11 cellular contexts compared by ENCODE assay signal in the genomic region with DNA sequence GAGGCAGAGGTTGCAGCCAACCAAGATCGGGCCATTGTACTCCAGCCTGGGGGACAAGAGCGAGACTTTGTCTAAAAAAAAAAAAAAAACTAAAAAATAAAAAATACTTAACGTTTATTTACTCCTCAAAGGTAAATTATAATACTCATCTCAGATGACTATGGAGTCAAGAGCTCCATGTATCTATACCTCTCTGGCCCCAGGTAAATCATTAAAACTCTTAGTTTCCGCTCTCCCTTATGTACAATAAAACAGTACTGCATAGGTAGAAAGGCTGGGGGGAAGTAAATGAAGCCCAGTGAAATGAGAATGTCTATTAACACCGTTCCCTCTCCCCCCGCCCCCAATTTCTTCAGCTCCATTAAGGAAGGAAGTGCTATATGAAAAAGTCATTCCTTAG. TPM values are rescaled to one million over a fixed set of nuclear protein-coding genes. Genes with fewer than 3 reads are reported as not detected.
DNase-seq lines count a peak whose midpoint lies in the region; ATAC-seq and TF ChIP-seq lines count a peak whose summit lies in the region.
"Had no signal": no experiment of that assay in that cellular context is flagged by ENCODE, and none has a peak within 500 bp of the region (broad histone marks: within the 10 kb centered on the region; RNA-seq: fewer than 3 reads in every experiment).

No MANE protein-coding gene starts in this region.

- no peak for TF ChIP-seq EP300 in esophagus muscularis mucosa (IDR thresholded peaks at IDR 0.05)

- no peak for ATAC-seq in GM21447 (IDR thresholded peaks at IDR 0.05; ENCODE audit: unreplicated experiment)

- H3K4me2 ChIP-seq in trophoblast cell (ENCODE audit: low read length): peak overlapping the region; percentile 85

- H3K4me1 ChIP-seq in Peyer's patch (peaks cover 0 to 8% (median 6%) of the 10 kb centered on the region in 4 donors), esophagus muscularis mucosa (peaks cover 0 to 22% (median 16%) of the 10 kb centered on the region in 4 donors), trophoblast cell (ENCODE audit: control insufficient read depth in 1 of 2, insufficient read depth in 2 of 2, low read length in 2 of 2) (peaks cover 0 to 3% of the 10 kb centered on the region in 2 experiments), prostate gland (replicated peaks) (no peaks in the 10 kb centered on the region)

- H2AK5ac ChIP-seq in trophoblast cell (ENCODE audit: low read length): no peak overlapping the region

- in situ Hi-C loops in GM13976 (cut with MboI; ENCODE audit: low sequenced_read_pairs, unreplicated experiment): no loop called here

- no peak overlapping the region for H2AFZ ChIP-seq in trophoblast cell (ENCODE audit: insufficient read depth, low read length, poor library complexity)

- no peak overlapping the region for H3K4ac ChIP-seq in trophoblast cell (ENCODE audit: low read depth, low read length)

- no peak for TF ChIP-seq CTCF in GM12864 (IDR thresholded peaks at IDR 0.05; ENCODE audit: low read depth, low read length, missing control alignments)
- TF ChIP-seq CTCF in Peyer's patch (IDR thresholded peaks at IDR 0.05): no peak
- no peak for TF ChIP-seq CTCF in esophagus muscularis mucosa (IDR thresholded peaks at IDR 0.05)
- no peak for TF ChIP-seq CTCF in GM13976 (IDR thresholded peaks at IDR 0.05; ENCODE audit: borderline replicate concordance, control extremely low read depth, extremely low read depth, insufficient read depth, missing control alignments)
- no peak for TF ChIP-seq CTCF in prostate gland (IDR thresholded peaks at IDR 0.05)

- intact Hi-C loops in esophagus muscularis mucosa (cut with DNase I): no loop called here
- intact Hi-C loops in prostate gland (cut with DNase I): loop anchor here (2.0 to 5.0 kb wide), 2 partner anchors 34 to 134 kb away; a partner anchor contains a TSS

- no peaks in the 10 kb centered on the region for H3K36me3 ChIP-seq in Peyer's patch
- no peaks in the 10 kb centered on the region for H3K36me3 ChIP-seq in esophagus muscularis mucosa
- no peaks in the 10 kb centered on the region for H3K36me3 ChIP-seq in trophoblast cell (ENCODE audit: control insufficient read depth in 1 of 2, insufficient read depth in 2 of 2, low read length in 2 of 2)
- no peaks in the 10 kb centered on the region for H3K36me3 ChIP-seq in prostate gland

- H3K4me3 ChIP-seq in GM12864 (ENCODE audit: low read depth, low read length) (peak overlapping the region; percentile 57; the same call in 1 of the 2 replicates), Peyer's patch (peak overlapping the region in 3 of 4 donors; percentile 61 to 81 (median 74)), esophagus muscularis mucosa (peak overlapping the region; percentile 70 to 82 (median 74)), trophoblast cell (ENCODE audit: low read depth, low read length) (no peak overlapping the region), prostate gland (peak overlapping the region in 1 of 2 donors; percentile 65)

- H3K14ac ChIP-seq in trophoblast cell (ENCODE audit: low read length): no peak overlapping the region

- 72% methylated on average over 6 of the region's 6 CpGs for WGBS in esophagus muscularis mucosa
- 100% methylated on average over 1 of the region's 6 CpGs for WGBS in trophoblast cell (ENCODE audit: extremely low coverage, insufficient coverage, insufficient read length)
- WGBS in prostate gland: 55% methylated on average over 6 of the region's 6 CpGs

- H3K79me1 ChIP-seq in trophoblast cell (ENCODE audit: low read length): peaks cover 6% of the 10 kb centered on the region

- H3K27me3 ChIP-seq in Peyer's patch: no peaks in the 10 kb centered on the region
- H3K27me3 ChIP-seq in esophagus muscularis mucosa: no peaks in the 10 kb centered on the region
- H3K27me3 ChIP-seq in trophoblast cell (ENCODE audit: insufficient read depth, low read length): no peaks in the 10 kb centered on the region
- no peaks in the 10 kb centered on the region for H3K27me3 ChIP-seq in prostate gland (replicated peaks; ENCODE audit: insufficient read depth)

- H4K91ac ChIP-seq in trophoblast cell (ENCODE audit: low read depth, low read length): no peak overlapping the region

- no peak overlapping the region for H2BK5ac ChIP-seq in trophoblast cell (ENCODE audit: low read depth, low read length, poor library complexity)

- no peak overlapping the region for H4K12ac ChIP-seq in trophoblast cell (ENCODE audit: low read depth, low read length)

- H3K18ac ChIP-seq in trophoblast cell (ENCODE audit: low read length): no peak overlapping the region

- H3K79me2 ChIP-seq in trophoblast cell (ENCODE audit: control insufficient read depth, insufficient read depth, low read length, poor library complexity): peaks cover 5% of the 10 kb centered on the region

- no peak overlapping the region for H4K8ac ChIP-seq in trophoblast cell (ENCODE audit: low read depth, low read length)

- DNase-seq in GM12864 (ENCODE audit: low read depth) (no peak), Peyer's patch (no peak), esophagus muscularis mucosa (ENCODE audit: extremely low spot score) (no peak), trophoblast cell (no peak), GM13976 (ENCODE audit: low spot score) (no peak), DMS79 treated with DMSO at 0.1 percent for 48 hours (lab: John Stamatoyannopoulos, UW) (no peak), prostate gland (ENCODE audit: low spot score) (no peak)

- H2BK120ac ChIP-seq in trophoblast cell (ENCODE audit: insufficient read depth, low read length, poor library complexity): no peak overlapping the region

- H3K9ac ChIP-seq in trophoblast cell (ENCODE audit: low read length): no peak overlapping the region

- H3K9me3 ChIP-seq in Peyer's patch (no peaks in the 10 kb centered on the region), esophagus muscularis mucosa (no peaks in the 10 kb centered on the region), trophoblast cell (ENCODE audit: insufficient read depth, low read depth, low read length) (no peaks in the 10 kb centered on the region), prostate gland (no peaks in the 10 kb centered on the region)

- H3K27ac ChIP-seq in Peyer's patch (no peak overlapping the region), esophagus muscularis mucosa (replicated peaks in 1 of 4) (peak overlapping the region in 1 of 4 donors; percentile 55), trophoblast cell (ENCODE audit: low read depth, low read length) (no peak overlapping the region), prostate gland (no peak overlapping the region)

- no peak overlapping the region for H3K23ac ChIP-seq in trophoblast cell (ENCODE audit: low read length)

- TF ChIP-seq POLR2A in Peyer's patch (IDR thresholded peaks at IDR 0.05) (no peak), esophagus muscularis mucosa (IDR thresholded peaks at IDR 0.05; ENCODE audit: low read depth) (no peak), prostate gland (IDR thresholded peaks at IDR 0.05) (no peak)

- no peak overlapping the region for H2BK12ac ChIP-seq in trophoblast cell (ENCODE audit: low read length)

RNA-seq across cellular contexts. Expression of a gene that starts 1.2 kb away (rescaled TPM):
- total RNA-seq in Peyer's patch (not detected), esophagus muscularis mucosa (1 to 10 TPM in 2 of 4 donors, under 1 TPM in 1, not detected in 1; 0.97 to 2.0 (median 1.2) TPM), prostate gland (1 to 10 TPM; 1.0 to 5.7 TPM)
- 3.5 and 4.3 TPM in 2 replicates for polyA plus RNA-seq in trophoblast cell (2013)
- total RNA-seq: H4, LHCN-M2, lung microvascular endothelial cell had no signal

RNA-seq across cellular contexts. Expression of a gene that starts 29.2 kb away (rescaled TPM):
- total RNA-seq in Peyer's patch (10 to 100 TPM in 2 of 4 donors, 1 to 10 TPM in 2; 6.1 to 17.3 (median 9.3) TPM), esophagus muscularis mucosa (10 to 100 TPM; 14.5 to 27.6 (median 23.7) TPM), prostate gland (10 to 100 TPM; 11.9 to 48.4 TPM)
- polyA plus RNA-seq in trophoblast cell (2013): 3.2 and 3.3 TPM in 2 replicates

RNA-seq across cellular contexts. Expression of a gene that starts 36.2 kb away (rescaled TPM):
- total RNA-seq in Peyer's patch: 100 to 1,000 TPM in 3 of 4 donors, 10 to 100 TPM in 1; 97.3 to 176 (median 102) TPM
- 100 to 1,000 TPM; 285 to 486 (median 315) TPM for total RNA-seq in esophagus muscularis mucosa
- 47.4 and 49.0 TPM in 2 replicates for polyA plus RNA-seq in trophoblast cell (2013)
- total RNA-seq in prostate gland: 100 to 1,000 TPM; 216 to 273 TPM
